ENCODE assay signal across 17 cellular contexts in the genomic region with DNA sequence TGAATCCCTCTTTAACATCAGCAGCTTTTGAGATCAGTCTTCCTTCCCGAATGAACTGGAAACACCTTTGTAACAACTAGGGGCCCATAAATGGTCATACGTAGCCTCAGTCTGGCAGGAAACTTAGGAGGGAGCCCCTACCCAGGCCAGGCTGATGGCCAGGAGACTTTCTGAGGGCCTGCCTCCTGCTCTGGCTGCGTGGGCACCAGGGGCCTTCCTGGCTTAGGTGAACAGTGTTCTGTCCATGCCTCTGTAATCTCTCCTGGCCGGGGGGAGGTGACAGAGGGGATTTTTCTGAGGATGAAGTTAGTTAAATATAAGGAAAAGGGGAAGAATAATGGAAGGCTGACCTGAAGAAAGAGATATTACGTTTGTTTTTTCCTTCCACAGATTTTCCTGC. TPM values are rescaled to one million over a fixed set of nuclear protein-coding genes. Genes with fewer than 3 reads are reported as not detected.
DNase-seq lines count a peak whose midpoint lies in the region; ATAC-seq and TF ChIP-seq lines count a peak whose summit lies in the region.
"Had no signal": no experiment of that assay in that cellular context is flagged by ENCODE, and none has a peak within 500 bp of the region (broad histone marks: within the 10 kb centered on the region; RNA-seq: fewer than 3 reads in every experiment).

No MANE protein-coding gene starts in this region.

- H3K27ac Mint-ChIP-seq in CD4-positive, alpha-beta memory T cell = no peak overlapping the region
- H3K27ac Mint-ChIP-seq in GM23338 = no peak overlapping the region
- no peak overlapping the region for H3K27ac Mint-ChIP-seq in activated naive CD8-positive, alpha-beta T cell treated with anti-CD3 and anti-CD28 coated beads, Interleukin-2, amount 10 ng/mL, durations not matched to agents 7 days and 5 days
- no peak overlapping the region for H3K27ac Mint-ChIP-seq in naive thymus-derived CD4-positive, alpha-beta T cell

- H4K20me1 ChIP-seq in GM23338 (replicated peaks; ENCODE audit: insufficient read depth) = no peaks in the 10 kb centered on the region

- peak overlapping the region; percentile 89 for H3K4me2 ChIP-seq in GM23338
- H3K4me2 ChIP-seq: PC-9 had no signal

- H3K36me3 Mint-ChIP-seq in CD4-positive, alpha-beta memory T cell = peaks cover 0 to 1% of the 10 kb centered on the region in 2 donors
- no peaks in the 10 kb centered on the region; the same call in 2 of the 3 replicates for H3K36me3 Mint-ChIP-seq in GM23338 (ENCODE audit: low read depth)
- no peaks in the 10 kb centered on the region for H3K36me3 Mint-ChIP-seq in activated naive CD8-positive, alpha-beta T cell treated with anti-CD3 and anti-CD28 coated beads, Interleukin-2, amount 10 ng/mL, durations not matched to agents 7 days and 5 days
- peaks cover 0 to 5% (median 0%) of the 10 kb centered on the region in 5 donors for H3K36me3 Mint-ChIP-seq in naive thymus-derived CD4-positive, alpha-beta T cell

- H3K79me2 ChIP-seq in GM23338 (replicated peaks; ENCODE audit: insufficient read depth) = no peaks in the 10 kb centered on the region

- H3K27me3 Mint-ChIP-seq in CD4-positive, alpha-beta memory T cell = peaks cover 31 to 34% of the 10 kb centered on the region in 2 donors
- peaks cover 49% of the 10 kb centered on the region for H3K27me3 Mint-ChIP-seq in GM23338 (ENCODE audit: insufficient read depth, low read depth, poor library complexity)
- peaks cover 61% of the 10 kb centered on the region for H3K27me3 Mint-ChIP-seq in activated naive CD8-positive, alpha-beta T cell treated with anti-CD3 and anti-CD28 coated beads, Interleukin-2, amount 10 ng/mL, durations not matched to agents 7 days and 5 days
- H3K27me3 Mint-ChIP-seq in naive thymus-derived CD4-positive, alpha-beta T cell = peaks cover 51 to 66% (median 56%) of the 10 kb centered on the region in 5 donors

- intact Hi-C loops in CD4-positive, alpha-beta memory T cell (cut with micrococcal nuclease) = loop anchor here (5.0 kb wide), 1 partner anchor 501 kb away; no protein-coding TSS in a partner anchor
- intact Hi-C loops in naive thymus-derived CD4-positive, alpha-beta T cell (cut with micrococcal nuclease) = loop anchor here (5.0 to 10.0 kb wide), 3 partner anchors 191 to 498 kb away; no protein-coding TSS in a partner anchor

- H3K9me3 ChIP-seq in CD4-positive, alpha-beta memory T cell (ENCODE audit: control insufficient read depth in 1 of 2, low read length in 2 of 2) = no peaks in the 10 kb centered on the region
- no peaks in the 10 kb centered on the region for H3K9me3 ChIP-seq in naive thymus-derived CD4-positive, alpha-beta T cell (ENCODE audit: control insufficient read depth in 2 of 3, low read length in 3 of 3)
- H3K9me3 ChIP-seq: adrenal gland, BE2C, mucosa of descending colon, upper lobe of left lung had no signal

- no peaks in the 10 kb centered on the region for H3F3A ChIP-seq in GM23338 (replicated peaks; ENCODE audit: low read depth)

- H3K4me1 ChIP-seq in CD4-positive, alpha-beta memory T cell (ENCODE audit: insufficient read depth, low read length) = peaks cover 16% of the 10 kb centered on the region
- peaks cover 6% of the 10 kb centered on the region; the same call in 1 of the 2 replicates for H3K4me1 ChIP-seq in GM23338 (ENCODE audit: insufficient read depth)
- peaks cover 0 to 8% of the 10 kb centered on the region in 2 donors for H3K4me1 ChIP-seq in naive thymus-derived CD4-positive, alpha-beta T cell (ENCODE audit: control insufficient read depth in 2 of 2, insufficient read depth in 2 of 2, low read length in 2 of 2)
- H3K4me1 ChIP-seq: BE2C had no signal

- H3K9me2 ChIP-seq in GM23338 (ENCODE audit: insufficient read depth) = no peaks in the 10 kb centered on the region

- POLR2A ChIA-PET in CD4-positive, alpha-beta memory T cell (lab: Charles Lee; ENCODE audit: partially characterized antibody) = no interaction called here
- POLR2A ChIA-PET in activated naive CD8-positive, alpha-beta T cell treated with anti-CD3 and anti-CD28 coated beads, Interleukin-2, amount 10 ng/mL, durations not matched to agents 7 days and 5 days (lab: Charles Lee) = no interaction called here
- POLR2A ChIA-PET in naive thymus-derived CD4-positive, alpha-beta T cell (lab: Charles Lee) = no interaction called here

- no peak overlapping the region for H3K4me3 ChIP-seq in CD4-positive, alpha-beta memory T cell (ENCODE audit: low read length in 2 of 2)
- H3K4me3 ChIP-seq in GM23338 = peak overlapping the region; percentile 73
- no peak overlapping the region for H3K4me3 ChIP-seq in naive thymus-derived CD4-positive, alpha-beta T cell (ENCODE audit: low read length)
- H3K4me3 ChIP-seq: mucosa of descending colon, PC-9 had no signal

- H3K9me3 Mint-ChIP-seq in CD4-positive, alpha-beta memory T cell = peaks cover 0 to 4% (median 0%) of the 10 kb centered on the region in 8 donors
- no peaks in the 10 kb centered on the region; the same call in 2 of the 3 replicates for H3K9me3 Mint-ChIP-seq in GM23338
- H3K9me3 Mint-ChIP-seq in activated naive CD8-positive, alpha-beta T cell treated with anti-CD3 and anti-CD28 coated beads, Interleukin-2, amount 10 ng/mL, durations not matched to agents 7 days and 5 days = peaks cover 1% of the 10 kb centered on the region
- no peaks in the 10 kb centered on the region for H3K9me3 Mint-ChIP-seq in naive thymus-derived CD4-positive, alpha-beta T cell

- ATAC-seq in GM23338 = no peak
- no peak for ATAC-seq in activated naive CD8-positive, alpha-beta T cell treated with anti-CD3 and anti-CD28 coated beads, Interleukin-2, amount 10 ng/mL, durations not matched to agents 7 days and 5 days (ENCODE audit: low read depth)
- no peak for ATAC-seq in naive thymus-derived CD4-positive, alpha-beta T cell
- ATAC-seq: SK-N-SH treated with all-trans-retinoic acid at 6 μM for 48 hours had no signal

- H3K27me3 ChIP-seq in CD4-positive, alpha-beta memory T cell (ENCODE audit: insufficient read depth, low read length) = peaks cover 18% of the 10 kb centered on the region
- H3K27me3 ChIP-seq in GM23338 (ENCODE audit: insufficient read depth) = peaks cover 69% of the 10 kb centered on the region
- peaks cover 7 to 13% of the 10 kb centered on the region in 2 donors for H3K27me3 ChIP-seq in naive thymus-derived CD4-positive, alpha-beta T cell (ENCODE audit: control insufficient read depth in 2 of 2, insufficient read depth in 2 of 2, low read length in 2 of 2)

- peak overlapping the region; percentile 99 for H2AFZ ChIP-seq in GM23338
- H2AFZ ChIP-seq: PC-9 had no signal

- no peak overlapping the region for H3K27ac ChIP-seq in CD4-positive, alpha-beta memory T cell (ENCODE audit: low read depth, low read length)
- no peak overlapping the region for H3K27ac ChIP-seq in GM23338 (ENCODE audit: low read depth)
- H3K27ac ChIP-seq in naive thymus-derived CD4-positive, alpha-beta T cell (ENCODE audit: low read depth, low read length) = no peak overlapping the region
- H3K27ac ChIP-seq: PC-9, upper lobe of left lung had no signal

- DNase-seq in CD4-positive, alpha-beta memory T cell = no peak
- DNase-seq in GM23338 (ENCODE audit: low spot score) = no peak
- DNase-seq in activated naive CD8-positive, alpha-beta T cell treated with anti-CD3 and anti-CD28 coated beads, Interleukin-2, amount 10 ng/mL, durations not matched to agents 7 days and 5 days = no peak
- no peak for DNase-seq in naive thymus-derived CD4-positive, alpha-beta T cell
- no peak for DNase-seq in HK-2 (ENCODE audit: unreplicated experiment)
- DNase-seq in NCI-H2227 treated with DMSO at 0.1 percent for 48 hours (lab: John Stamatoyannopoulos, UW) = no peak
- no peak for DNase-seq in MV-4-11 (lab: John Stamatoyannopoulos, UW)
- DNase-seq in DMS53 (lab: John Stamatoyannopoulos, UW) = no peak
- DNase-seq: central memory CD4-positive, alpha-beta T cell; mucosa of descending colon; NCI-H1048; PC-9 had no signal

- peak overlapping the region; percentile 75 to 86 (median 78) for H3K4me3 Mint-ChIP-seq in CD4-positive, alpha-beta memory T cell
- H3K4me3 Mint-ChIP-seq in GM23338 = peak overlapping the region; percentile 72
- peak overlapping the region; percentile 60 for H3K4me3 Mint-ChIP-seq in activated naive CD8-positive, alpha-beta T cell treated with anti-CD3 and anti-CD28 coated beads, Interleukin-2, amount 10 ng/mL, durations not matched to agents 7 days and 5 days
- peak overlapping the region; percentile 68 to 86 (median 80) for H3K4me3 Mint-ChIP-seq in naive thymus-derived CD4-positive, alpha-beta T cell

- TF ChIP-seq CTCF in GM23338 (conservative IDR thresholded peaks at IDR 0.05; ENCODE audit: low read depth in 2 of 2) = no peak

- CTCF ChIA-PET in CD4-positive, alpha-beta memory T cell (lab: Charles Lee; ENCODE audit: partially characterized antibody) = interaction anchor here (0.9 kb wide), 1 partner anchor 45 kb away, joined by 3 read pairs; no protein-coding TSS in a partner anchor
- CTCF ChIA-PET in naive thymus-derived CD4-positive, alpha-beta T cell (lab: Charles Lee) = no interaction called here

- no peaks in the 10 kb centered on the region for H3K36me3 ChIP-seq in CD4-positive, alpha-beta memory T cell (ENCODE audit: insufficient read depth, low read length)
- no peaks in the 10 kb centered on the region for H3K36me3 ChIP-seq in GM23338 (ENCODE audit: insufficient read depth)
- no peaks in the 10 kb centered on the region for H3K36me3 ChIP-seq in naive thymus-derived CD4-positive, alpha-beta T cell (ENCODE audit: control insufficient read depth in 2 of 3, insufficient read depth in 3 of 3, low read length in 3 of 3)
- H3K36me3 ChIP-seq: adrenal gland, BE2C, upper lobe of left lung had no signal

- peaks cover 10 to 30% (median 21%) of the 10 kb centered on the region in 4 donors for H3K4me1 Mint-ChIP-seq in CD4-positive, alpha-beta memory T cell
- peaks cover 15% of the 10 kb centered on the region for H3K4me1 Mint-ChIP-seq in GM23338
- peaks cover 16% of the 10 kb centered on the region for H3K4me1 Mint-ChIP-seq in activated naive CD8-positive, alpha-beta T cell treated with anti-CD3 and anti-CD28 coated beads, Interleukin-2, amount 10 ng/mL, durations not matched to agents 7 days and 5 days
- H3K4me1 Mint-ChIP-seq in naive thymus-derived CD4-positive, alpha-beta T cell = peaks cover 9 to 30% (median 13%) of the 10 kb centered on the region in 7 donors

TF ChIP-seq in GM23338, 12 proteins besides CTCF, POLR2A, EP300 and RAD21 (continues in another document):
- TF ChIP-seq NANOG (IDR thresholded peaks at IDR 0.05; ENCODE audit: borderline replicate concordance) (no peak), ZNF331 (CRISPR knock-in tag; IDR thresholded peaks at IDR 0.05; ENCODE audit: low read depth) (no peak)

RNA-seq across cellular contexts. Expression of gene FSTL4, which starts 0.8 kb away (rescaled TPM):
- not detected for total RNA-seq in CD4-positive, alpha-beta memory T cell
- not detected for polyA plus RNA-seq in CD4-positive, alpha-beta memory T cell
- 1.4 and 2.2 TPM in 2 replicates for total RNA-seq in GM23338 (2014; rRNA removed; shearing (Covaris generic))
- polyA plus RNA-seq in GM23338 (2016; fragmentation: Nextera tagmentation; extraction: Ambion mirVana) = 1.4 and 2.8 TPM in 2 replicates
- total RNA-seq in activated naive CD8-positive, alpha-beta T cell treated with anti-CD3 and anti-CD28 coated beads, Interleukin-2, amount 10 ng/mL, durations not matched to agents 7 days and 5 days = under 1 TPM; 0.26 to 0.83 TPM
- under 1 TPM in 1 of 5 experiments, not detected in 4; 0.17 TPM for total RNA-seq in naive thymus-derived CD4-positive, alpha-beta T cell
- not detected for polyA plus RNA-seq in naive thymus-derived CD4-positive, alpha-beta T cell
- total RNA-seq: fibroblast of villous mesenchyme, PC-9 had no signal
